Comparison of ENCODE assay signal across 9 cellular contexts in the genomic region with DNA sequence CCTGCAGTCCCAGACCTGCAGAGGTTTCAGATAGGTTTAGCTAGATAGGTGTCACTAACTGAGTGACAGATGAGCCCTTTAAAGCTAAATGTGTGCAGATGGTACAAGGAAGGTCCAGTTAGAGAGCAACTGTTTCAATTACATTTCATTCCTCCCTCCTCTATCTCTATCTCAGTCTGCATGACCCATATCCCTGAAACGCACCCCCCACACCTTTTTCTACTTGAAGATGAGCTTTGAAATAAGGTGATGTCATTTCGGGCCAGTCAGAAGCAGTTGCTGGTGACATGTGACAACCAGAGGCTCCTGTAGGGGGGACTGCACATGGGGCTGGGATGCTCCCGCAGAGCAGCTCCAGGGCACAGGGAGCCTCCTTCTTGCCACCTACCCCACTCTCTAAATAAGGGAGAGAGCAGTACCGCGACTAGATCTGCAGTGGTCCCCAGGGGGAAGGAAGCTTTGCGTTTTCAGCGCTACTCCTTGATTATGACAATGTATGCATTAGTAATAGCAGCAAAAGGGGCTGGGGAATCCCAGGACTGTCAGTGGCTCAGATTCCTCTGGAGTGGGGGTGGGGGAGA. TPM values are rescaled to one million over a fixed set of nuclear protein-coding genes. Genes with fewer than 3 reads are reported as not detected.
DNase-seq lines count a peak whose midpoint lies in the region; ATAC-seq and TF ChIP-seq lines count a peak whose summit lies in the region.
"Had no signal": no experiment of that assay in that cellular context is flagged by ENCODE, and none has a peak within 500 bp of the region (broad histone marks: within the 10 kb centered on the region; RNA-seq: fewer than 3 reads in every experiment).

No MANE protein-coding gene starts in this region.

- peaks cover 38% of the 10 kb centered on the region for H3K79me2 ChIP-seq in osteoblast (ENCODE audit: insufficient read depth, low read length)

- CTCF ChIA-PET in CD8-positive, alpha-beta memory T cell (lab: Charles Lee): interaction anchor here (0.9 to 18.8 kb wide), 4 partner anchors 16 to 131 kb away, joined by 3 to 591 read pairs (median 4); partner anchors contain the start of gene HAX1

- no peak overlapping the region for H2AFZ ChIP-seq in osteoblast (ENCODE audit: low read length)

- peak overlapping the region; percentile 47 for H3K9ac ChIP-seq in NT2/D1 (ENCODE audit: insufficient read length, low read depth)

- TF ChIP-seq CTCF in dorsolateral prefrontal cortex (IDR thresholded peaks at IDR 0.05 in 54 of 56, conservative IDR thresholded peaks at IDR 0.05 in 2 of 56; ENCODE audit: low read depth in 1 of 56, partially characterized antibody in 56 of 56) (peak in 1 of 56 donors; percentile 11), osteoblast (IDR thresholded peaks at IDR 0.05; ENCODE audit: extremely low read depth, low read depth, low read length) (no peak)

- intact Hi-C loops in dorsolateral prefrontal cortex (cut with DNase I): loop anchor here (5.0 to 10.0 kb wide), 7 partner anchors 57 to 225 kb away; partner anchors contain the start of genes IL6R (in 2 of the 2), HAX1 (in 1 of the 2), UBAP2L (in 1 of the 2) and UBE2Q1 (in 1 of the 2)

- H3K27me3 Mint-ChIP-seq in CD8-positive, alpha-beta memory T cell: no peaks in the 10 kb centered on the region

- peaks cover 62% of the 10 kb centered on the region for H3K4me1 ChIP-seq in CD8-positive, alpha-beta memory T cell (ENCODE audit: insufficient read depth, low read length)
- H3K4me1 ChIP-seq in NT2/D1 (ENCODE audit: insufficient read depth, insufficient read length) (peaks cover 40% of the 10 kb centered on the region), osteoblast (ENCODE audit: insufficient read depth, low read length) (peaks cover 42% of the 10 kb centered on the region)

- H3K36me3 ChIP-seq in CD8-positive, alpha-beta memory T cell (ENCODE audit: insufficient read depth, low read length): peaks cover 35% of the 10 kb centered on the region
- H3K36me3 ChIP-seq in NT2/D1 (ENCODE audit: insufficient read depth, insufficient read length, low read length) (peaks cover 55% of the 10 kb centered on the region), osteoblast (ENCODE audit: insufficient read depth, low read length) (peaks cover 47% of the 10 kb centered on the region)

- no peak overlapping the region for H3K27ac ChIP-seq in CD8-positive, alpha-beta memory T cell (ENCODE audit: low read depth, low read length)
- H3K27ac ChIP-seq in dorsolateral prefrontal cortex: peak overlapping the region in 56 of 59 donors; percentile 32 to 96 (median 88)
- peak overlapping the region; percentile 41 for H3K27ac ChIP-seq in osteoblast (ENCODE audit: low read depth, low read length)

- peak overlapping the region; percentile 78 to 98 (median 87) for H3K4me3 Mint-ChIP-seq in CD8-positive, alpha-beta memory T cell

- peaks cover 34% of the 10 kb centered on the region for H4K20me1 ChIP-seq in osteoblast (ENCODE audit: insufficient read depth, low read length)

- no peaks in the 10 kb centered on the region for H3K27me3 ChIP-seq in CD8-positive, alpha-beta memory T cell (ENCODE audit: insufficient read depth, low read length, poor library complexity, severe bottlenecking)
- H3K27me3 ChIP-seq in NT2/D1 (ENCODE audit: insufficient read depth, insufficient read length) (no peaks in the 10 kb centered on the region), dorsolateral prefrontal cortex (no peaks in the 10 kb centered on the region), osteoblast (ENCODE audit: insufficient read depth, low read length) (no peaks in the 10 kb centered on the region)

- H3K36me3 Mint-ChIP-seq in CD8-positive, alpha-beta memory T cell: peaks cover 4 to 54% (median 14%) of the 10 kb centered on the region in 3 donors

- peaks cover 64 to 80% (median 75%) of the 10 kb centered on the region in 3 donors for H3K4me1 Mint-ChIP-seq in CD8-positive, alpha-beta memory T cell

- peak overlapping the region; percentile 80 for H3K4me3 ChIP-seq in CD8-positive, alpha-beta memory T cell (ENCODE audit: low read length)
- H3K4me3 ChIP-seq in NT2/D1 (ENCODE audit: insufficient read length, low read depth): no peak overlapping the region
- peak overlapping the region in 58 of 59 donors; percentile 49 to 87 (median 66) for H3K4me3 ChIP-seq in dorsolateral prefrontal cortex
- H3K4me3 ChIP-seq in osteoblast (ENCODE audit: insufficient read depth, low read length): peak overlapping the region; percentile 63

- POLR2A ChIA-PET in CD8-positive, alpha-beta memory T cell (lab: Charles Lee): interaction anchor here (1.2 to 6.4 kb wide), 4 partner anchors 6 to 109 kb away, joined by 3 to 56 read pairs (median 14); partner anchors contain the start of gene UBAP2L

- no peaks in the 10 kb centered on the region for H3K9me3 Mint-ChIP-seq in CD8-positive, alpha-beta memory T cell

- DNase-seq in CD8-positive, alpha-beta memory T cell: peak in 1 of 5 donors; percentile 56
- DNase-seq in NT2/D1 (ENCODE audit: low read depth, low spot score) (no peak), dorsolateral prefrontal cortex (peak in 8 of 10 donors; percentile 39 to 79 (median 68)), osteoblast (ENCODE audit: insufficient read length, low spot score, missing footprints) (peak; percentile 66), kidney tubule cell (ENCODE audit: low spot score) (no peak), NCI-H1417 (lab: John Stamatoyannopoulos, UW) (no peak)
- DNase-seq: NCI-H345 had no signal

- ATAC-seq in HG03280 (IDR thresholded peaks at IDR 0.05; ENCODE audit: unreplicated experiment): no peak
- ATAC-seq in GM21447 (IDR thresholded peaks at IDR 0.05; ENCODE audit: unreplicated experiment): no peak

- peak overlapping the region; percentile 58 to 96 (median 82) for H3K27ac Mint-ChIP-seq in CD8-positive, alpha-beta memory T cell

- H3K9me3 ChIP-seq in CD8-positive, alpha-beta memory T cell (ENCODE audit: low read length): no peaks in the 10 kb centered on the region
- H3K9me3 ChIP-seq in NT2/D1 (ENCODE audit: insufficient read depth, low read length) (no peaks in the 10 kb centered on the region), osteoblast (ENCODE audit: low read depth, low read length) (no peaks in the 10 kb centered on the region)

- H3K4me2 ChIP-seq in osteoblast (ENCODE audit: insufficient read depth, low read length): peak overlapping the region; percentile 95

RNA-seq across cellular contexts. Expression of gene ATP8B2, which starts 4.3 kb away (rescaled TPM):
- 10 to 100 TPM; 71.7 to 72.8 TPM for total RNA-seq in CD8-positive, alpha-beta memory T cell
- polyA plus RNA-seq in CD8-positive, alpha-beta memory T cell: 69.9 TPM
- total RNA-seq in dorsolateral prefrontal cortex: 10 to 100 TPM; 28.2 to 80.0 (median 45.7) TPM
- 146 and 162 TPM in 2 replicates for total RNA-seq in osteoblast

RNA-seq across cellular contexts. Expression of gene AQP10, which starts 8.7 kb away (rescaled TPM):
- total RNA-seq in CD8-positive, alpha-beta memory T cell: not detected
- not detected for polyA plus RNA-seq in CD8-positive, alpha-beta memory T cell
- total RNA-seq in dorsolateral prefrontal cortex (under 1 TPM in 2 of 120 experiments, not detected in 118; 0.29 to 0.30 TPM), osteoblast (not detected in 2 replicates)

RNA-seq across cellular contexts. Expression of gene HAX1, which starts 57.2 kb away (rescaled TPM):
- total RNA-seq in CD8-positive, alpha-beta memory T cell: 100 to 1,000 TPM; 145 to 153 TPM
- polyA plus RNA-seq in CD8-positive, alpha-beta memory T cell: 149 TPM
- total RNA-seq in dorsolateral prefrontal cortex (100 to 1,000 TPM in 2 of 120 experiments, 10 to 100 TPM in 118; 51.9 to 102 (median 78.4) TPM), osteoblast (149 and 152 TPM in 2 replicates)

Comparison
In these comparisons a context has a peak if more than half of its experiments do, and no peak if none do; other contexts are left out.
1. DNase-seq: peak in dorsolateral prefrontal cortex (8 of 10) and osteoblast (single experiment); none in NT2/D1 (single experiment), kidney tubule cell (single experiment) and NCI-H1417 (0 of 3).